8 cellular contexts compared by ENCODE assay signal in genomic region chrX:49270249-49270921, GRCh38. TPM values are rescaled to one million over a fixed set of nuclear protein-coding genes. Genes with fewer than 3 reads are reported as not detected.
DNase-seq lines count a peak whose midpoint lies in the region; ATAC-seq and TF ChIP-seq lines count a peak whose summit lies in the region.

No MANE protein-coding gene starts in this region.

- no peak overlapping the region for H4K5ac ChIP-seq in mesendoderm (ENCODE audit: low read length)

- TF ChIP-seq CTCF in brain microvascular endothelial cell (IDR thresholded peaks at IDR 0.05; ENCODE audit: low read depth, low read length, missing control alignments) = no peak
- no peak for TF ChIP-seq CTCF in upper lobe of right lung (IDR thresholded peaks at IDR 0.05)

- H3K9ac ChIP-seq in mesendoderm (ENCODE audit: low read length) = peak overlapping the region; percentile 72

- H3K36me3 ChIP-seq in brain microvascular endothelial cell (replicated peaks) (no peaks in the 10 kb centered on the region), mesendoderm (ENCODE audit: control insufficient read depth, insufficient read depth, low read length) (no peaks in the 10 kb centered on the region), upper lobe of right lung (no peaks in the 10 kb centered on the region)

- in situ Hi-C loops in brain microvascular endothelial cell (cut with HindIII; ENCODE audit: low pct_ligation_motif_present, low sequenced_read_pairs) = no loop called here

- H3K79me2 ChIP-seq in mesendoderm (ENCODE audit: control insufficient read depth, insufficient read depth, low read length) = peaks cover 11% of the 10 kb centered on the region

- peaks cover 4% of the 10 kb centered on the region for H3K79me1 ChIP-seq in mesendoderm (ENCODE audit: low read length)

- DNase-seq in activated effector memory CD4-positive, alpha-beta T cell treated with anti-CD3 and anti-CD28 coated beads, Interleukin-2, amount 50 U/mL, for 16 hours = peak; percentile 62
- DNase-seq in activated effector memory CD4-positive, alpha-beta T cell treated with Interleukin-2 at 50 U/mL for 16 hours = no peak
- DNase-seq in brain microvascular endothelial cell (no peak), mesendoderm (no peak), upper lobe of right lung (no peak), mesenteric fat pad (ENCODE audit: low spot score) (no peak)
- no peak for DNase-seq in stimulated activated CD4-positive, alpha-beta T cell treated with anti-CD3 and anti-CD28 coated beads, Interleukin-15, amount 100 ng/mL, for 24 hours

- no peak overlapping the region for H2AK5ac ChIP-seq in mesendoderm (ENCODE audit: low read length)

- H3K27me3 ChIP-seq in brain microvascular endothelial cell (replicated peaks) (no peaks in the 10 kb centered on the region), mesendoderm (ENCODE audit: insufficient read depth, low read length, poor library complexity) (no peaks in the 10 kb centered on the region), upper lobe of right lung (no peaks in the 10 kb centered on the region)

- H3K9me3 ChIP-seq in upper lobe of right lung = no peaks in the 10 kb centered on the region

- ATAC-seq in upper lobe of right lung (no peak), esophagus mucosa (no peak)

- H2BK120ac ChIP-seq in mesendoderm (ENCODE audit: low read depth, low read length) = no peak overlapping the region

- peak overlapping the region; percentile 56 for H3K4ac ChIP-seq in mesendoderm (ENCODE audit: low read depth, low read length)

- H3K18ac ChIP-seq in mesendoderm (ENCODE audit: low read length) = peak overlapping the region; percentile 77

- H4K8ac ChIP-seq in mesendoderm (ENCODE audit: low read depth, low read length) = peak overlapping the region; percentile 79

- no peak overlapping the region for H2BK5ac ChIP-seq in mesendoderm (ENCODE audit: low read length)

- H3K4me1 ChIP-seq in mesendoderm (ENCODE audit: control insufficient read depth, low read depth, low read length) (no peaks in the 10 kb centered on the region), upper lobe of right lung (peaks cover 11% of the 10 kb centered on the region)

- H3K27ac ChIP-seq in brain microvascular endothelial cell (peak overlapping the region; percentile 98), mesendoderm (ENCODE audit: low read depth, low read length) (peak overlapping the region; percentile 84), upper lobe of right lung (peak overlapping the region; percentile 93)

- H3K4me3 ChIP-seq in brain microvascular endothelial cell (ENCODE audit: low read depth, low read length) = peak overlapping the region; percentile 59
- H3K4me3 ChIP-seq in mesendoderm (ENCODE audit: low read length) = no peak overlapping the region
- peak overlapping the region; percentile 68 for H3K4me3 ChIP-seq in upper lobe of right lung

- intact Hi-C loops in upper lobe of right lung (cut with DNase I) = no loop called here

- H3K4me2 ChIP-seq in mesendoderm (ENCODE audit: low read length) = peak overlapping the region; percentile 15

- H2BK15ac ChIP-seq in mesendoderm (replicated peaks; ENCODE audit: low read depth) = no peak overlapping the region

- peak overlapping the region; percentile 87 for H3K56ac ChIP-seq in mesendoderm (ENCODE audit: low read length)

- H3K23ac ChIP-seq in mesendoderm (ENCODE audit: low read length) = no peak overlapping the region

- WGBS in mesendoderm (ENCODE audit: extremely low coverage, insufficient coverage, low lambda C conversion rate) = no CpG with 5 or more reads among the region's 66 CpGs

RNA-seq across cellular contexts. Expression of gene PPP1R3F, which starts 0.8 kb away (rescaled TPM):
- 2.3 TPM for polyA plus RNA-seq in mesendoderm (2013, experiment 1 of 2)
- polyA plus RNA-seq in mesendoderm (2013, experiment 2 of 2) = 2.0 TPM
- 6.0 TPM for total RNA-seq in upper lobe of right lung
- 3.4 TPM for total RNA-seq in esophagus mucosa
- 2.2 TPM for total RNA-seq in mesenteric fat pad

RNA-seq across cellular contexts. Expression of gene FOXP3, which starts 5.9 kb away (rescaled TPM):
- polyA plus RNA-seq in mesendoderm (2013, experiment 1 of 2) = 0.29 TPM
- polyA plus RNA-seq in mesendoderm (2013, experiment 2 of 2) = 0.34 TPM
- 0.35 TPM for total RNA-seq in upper lobe of right lung
- total RNA-seq in esophagus mucosa = 0.76 TPM
- total RNA-seq in mesenteric fat pad = not detected

RNA-seq across cellular contexts. Expression of gene GAGE10, which starts 33.1 kb away (rescaled TPM):
- not detected for polyA plus RNA-seq in mesendoderm (2013, experiment 1 of 2)
- not detected for polyA plus RNA-seq in mesendoderm (2013, experiment 2 of 2)
- not detected for total RNA-seq in upper lobe of right lung
- not detected for total RNA-seq in esophagus mucosa
- total RNA-seq in mesenteric fat pad = not detected

RNA-seq across cellular contexts. Expression of gene CCDC22, which starts 35.1 kb away (rescaled TPM):
- 4.8 TPM for polyA plus RNA-seq in mesendoderm (2013, experiment 1 of 2)
- polyA plus RNA-seq in mesendoderm (2013, experiment 2 of 2) = 5.3 TPM
- total RNA-seq in upper lobe of right lung (17.4 TPM), esophagus mucosa (9.4 TPM), mesenteric fat pad (12.3 TPM)

RNA-seq across cellular contexts. Expression of gene CACNA1F, which starts 37.2 kb away (rescaled TPM):
- 0.15 TPM for polyA plus RNA-seq in mesendoderm (2013, experiment 1 of 2)
- polyA plus RNA-seq in mesendoderm (2013, experiment 2 of 2) = 0.08 TPM
- total RNA-seq in upper lobe of right lung (1.4 TPM), esophagus mucosa (0.28 TPM), mesenteric fat pad (not detected)
